ENCODE assay signal across 8 cellular contexts in genomic region chr10:122374859-122375721, GRCh38.
DNase-seq lines count a peak whose midpoint lies in the region; ATAC-seq and TF ChIP-seq lines count a peak whose summit lies in the region.

No MANE protein-coding gene starts in this region.

- peak overlapping the region; percentile 94 to 95 for H3K27ac ChIP-seq in mucosa of rectum (ENCODE audit: low read depth in 2 of 2, low read length in 2 of 2)

- ATAC-seq in HG02970 (IDR thresholded peaks at IDR 0.05; ENCODE audit: low FRiP score, unreplicated experiment) = peak; percentile 45

- DNase-seq in SKM-1 treated with dmso at 0.1 percent for 144 hours (lab: John Stamatoyannopoulos, UW; ENCODE audit: unreplicated experiment) (peak; percentile 6), SKM-1 (lab: John Stamatoyannopoulos, UW; ENCODE audit: unreplicated experiment) (no peak), NCI-H510A (lab: John Stamatoyannopoulos, UW) (peak; percentile 57), activated T-cell treated with anti-CD3 and anti-CD28 coated beads for 4 hours (peak; percentile 51), epithelial cell of esophagus (ENCODE audit: low read depth) (peak; percentile 63)
- peak; percentile 36 to 53 for DNase-seq in stimulated activated CD8-positive, alpha-beta memory T cell treated with anti-CD3 and anti-CD28 coated beads, Interleukin-4, amount 100 ng/mL, for 1 hour (ENCODE audit: low read depth in 2 of 2, low spot score in 1 of 2)

- H3K9me3 ChIP-seq in mucosa of rectum (ENCODE audit: control insufficient read depth in 2 of 2, low read length in 2 of 2) = no peaks in the 10 kb centered on the region

- no peaks in the 10 kb centered on the region for H3K27me3 ChIP-seq in mucosa of rectum (ENCODE audit: control insufficient read depth in 2 of 2, insufficient read depth in 2 of 2, low read length in 2 of 2)

- H3K4me3 ChIP-seq in epithelial cell of esophagus (ENCODE audit: low read length) (peak overlapping the region; percentile 88), mucosa of rectum (ENCODE audit: low read length in 2 of 2) (peak overlapping the region; percentile 69 to 79)

- H3K4me1 ChIP-seq in mucosa of rectum (ENCODE audit: control insufficient read depth in 2 of 2, insufficient read depth in 2 of 2, low read length in 2 of 2) = peaks cover 3 to 14% of the 10 kb centered on the region in 2 donors

- H3K36me3 ChIP-seq in mucosa of rectum (ENCODE audit: control insufficient read depth in 2 of 2, insufficient read depth in 2 of 2, low read length in 2 of 2) = peaks cover 0 to 2% of the 10 kb centered on the region in 2 donors

- peak overlapping the region; percentile 87 to 88 for H3K9ac ChIP-seq in mucosa of rectum (ENCODE audit: low read depth in 1 of 2, low read length in 2 of 2)

- TF ChIP-seq CTCF in epithelial cell of esophagus (IDR thresholded peaks at IDR 0.05; ENCODE audit: insufficient read depth, low read depth, low read length, missing control alignments) = no peak
